Comparison of ENCODE assay signal across 17 cellular contexts in the genomic region with DNA sequence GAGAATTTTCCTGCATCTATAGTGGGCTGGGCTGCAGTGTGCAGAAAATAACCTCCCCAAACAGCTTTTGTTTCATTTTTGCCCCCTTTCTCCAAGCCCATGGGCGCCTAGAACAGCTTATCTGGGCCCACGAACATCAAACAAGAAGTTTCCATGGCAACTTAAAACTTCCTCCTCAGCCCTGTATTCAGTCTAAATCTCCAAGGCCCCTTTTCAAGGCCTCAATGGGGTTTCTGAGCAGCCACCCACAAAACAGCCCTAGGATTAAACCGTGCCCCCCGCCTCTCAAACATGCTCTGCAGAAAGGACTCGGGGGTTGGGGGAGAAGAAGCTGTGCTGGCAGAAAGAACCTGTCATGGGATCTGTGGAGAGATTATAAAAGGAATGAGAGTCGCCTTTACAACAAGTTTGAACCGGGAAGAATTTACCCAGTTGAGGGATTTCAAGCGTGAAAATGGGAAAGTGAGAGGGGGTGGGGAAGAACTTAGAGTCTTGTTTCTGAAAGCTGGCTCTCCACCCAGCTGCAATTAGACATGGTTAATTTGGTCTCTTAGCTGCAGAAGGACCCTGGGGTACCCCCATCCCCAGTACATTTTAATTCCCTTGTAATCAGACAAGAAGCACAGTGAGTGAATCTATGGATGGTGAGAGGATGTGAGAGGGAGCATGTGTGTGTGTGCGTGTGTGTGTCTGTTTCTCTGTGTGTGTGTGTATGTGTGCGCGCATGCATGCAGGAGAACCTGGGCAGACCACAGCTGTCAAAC. TPM values are rescaled to one million over a fixed set of nuclear protein-coding genes. Genes with fewer than 3 reads are reported as not detected.
DNase-seq lines count a peak whose midpoint lies in the region; ATAC-seq, FAIRE-seq and TF ChIP-seq lines count a peak whose summit lies in the region.
"Had no signal": no experiment of that assay in that cellular context is flagged by ENCODE, and none has a peak within 500 bp of the region (broad histone marks: within the 10 kb centered on the region; RNA-seq: fewer than 3 reads in every experiment).

No MANE protein-coding gene starts in this region.

- H4K5ac ChIP-seq in H1 (ENCODE audit: insufficient read length, low read depth, low read length): no peak overlapping the region

- no peak for TF ChIP-seq POLR2A in H1 (IDR thresholded peaks at IDR 0.05; ENCODE audit: control extremely low read depth in 1 of 2, low read depth in 2 of 2, low read length in 2 of 2)

- H3K27ac ChIP-seq in H1 (ENCODE audit: low read depth, low read length) (no peak overlapping the region), neuronal stem cell (replicated peaks; ENCODE audit: low read length) (peak overlapping the region; percentile 97), psoas muscle (no peak overlapping the region), heart right ventricle (peak overlapping the region in 1 of 10 donors; percentile 25)

- no peak overlapping the region for H3K56ac ChIP-seq in H1 (replicated peaks; ENCODE audit: insufficient read length, low read depth, low read length)

- peak overlapping the region; percentile 39 to 45; a peak in 2 of 4 replicates for H3K4me2 ChIP-seq in H1 (ENCODE audit: insufficient read depth in 1 of 2, low read depth in 2 of 2, low read length in 2 of 2)
- H3K4me2 ChIP-seq in neuronal stem cell (ENCODE audit: insufficient read depth, low read length, poor library complexity, severe bottlenecking): peak overlapping the region; percentile 52

- H2BK20ac ChIP-seq in H1 (ENCODE audit: low read length): no peak overlapping the region

- H3K4me3 Mint-ChIP-seq in activated CD4-positive, alpha-beta T cell treated with anti-CD3 and anti-CD28 coated beads, Interleukin-2, amount 10 ng/mL, durations not matched to agents 24 days and 14 days: no peak overlapping the region
- H3K4me3 Mint-ChIP-seq: central memory CD8-positive, alpha-beta T cell; stimulated activated effector memory CD8-positive, alpha-beta T cell treated with anti-CD3 and anti-CD28 coated beads, Interleukin-12 subunit alpha, Interleukin-12 subunit beta, amount 100 ng/mL, for 72 hours had no signal

- H3K36me3 Mint-ChIP-seq in activated CD4-positive, alpha-beta T cell treated with anti-CD3 and anti-CD28 coated beads, Interleukin-2, amount 10 ng/mL, durations not matched to agents 24 days and 14 days (ENCODE audit: low read depth): peaks cover 2% of the 10 kb centered on the region
- H3K36me3 Mint-ChIP-seq: stimulated activated effector memory CD8-positive, alpha-beta T cell treated with anti-CD3 and anti-CD28 coated beads, Interleukin-12 subunit alpha, Interleukin-12 subunit beta, amount 100 ng/mL, for 72 hours had no signal

- peak; percentile 19 for FAIRE-seq in H1 (lab: Jason Lieb, UNC)

- no peaks in the 10 kb centered on the region for H3K79me2 ChIP-seq in H1 (ENCODE audit: control insufficient read depth in 1 of 2, insufficient read depth in 2 of 2, low read length in 2 of 2)

- H3K9me3 Mint-ChIP-seq in activated CD4-positive, alpha-beta T cell treated with anti-CD3 and anti-CD28 coated beads, Interleukin-2, amount 10 ng/mL, durations not matched to agents 24 days and 14 days: peaks cover 4% of the 10 kb centered on the region
- H3K9me3 Mint-ChIP-seq: activated T-helper 2 cell treated with anti-CD3 and anti-CD28 coated beads, Interferon-gamma antibody, Interleukin-2, Interleukin-4, amounts not matched to agents 10 μg/mL and 5 μg/mL and 100 μg/mL, durations not matched to agents 14 hours and 24 hours and 36 hours; central memory CD8-positive, alpha-beta T cell had no signal

- DNase-seq in GM12865 (ENCODE audit: low read depth) (peak; percentile 14), NCI-H2227 (lab: John Stamatoyannopoulos, UW; ENCODE audit: unreplicated experiment) (peak; percentile 43), H1 (ENCODE audit: low read depth in 1 of 2, low spot score in 2 of 2) (peak in 1 of 2 experiments; percentile 62), neuronal stem cell (ENCODE audit: low spot score) (peak; percentile 94), psoas muscle (no peak), heart right ventricle (no peak)
- no peak for DNase-seq in activated CD4-positive, alpha-beta T cell treated with anti-CD3 and anti-CD28 coated beads, Interleukin-2, amount 10 ng/mL, durations not matched to agents 24 days and 14 days
- DNase-seq: activated CD4-positive, alpha-beta T cell treated with anti-CD3 and anti-CD28 coated beads for 1 hour; KG1; left cardiac atrium; NCI-H524; occipital lobe; stimulated activated CD4-positive, alpha-beta T cell treated with anti-CD3 and anti-CD28 coated beads, Interleukin-1b, Interleukin-23, amount 100 ng/mL, for 48 hours had no signal

- peaks cover 7 to 27% (median 23%) of the 10 kb centered on the region in 4 experiments for H3K27me3 ChIP-seq in H1 (replicated peaks in 1 of 4; ENCODE audit: control insufficient read depth in 3 of 4, extremely low read depth in 1 of 4, insufficient read depth in 3 of 4, low read length in 3 of 4)
- peaks cover 0 to 12% (median under 1%) of the 10 kb centered on the region in 3 experiments for H3K27me3 ChIP-seq in neuronal stem cell (ENCODE audit: control insufficient read depth in 3 of 3, insufficient read depth in 3 of 3, low read depth in 1 of 3, low read length in 3 of 3)
- peaks cover 0 to 11% (median 3%) of the 10 kb centered on the region in 3 donors for H3K27me3 ChIP-seq in psoas muscle (ENCODE audit: insufficient read depth in 3 of 3, low read length in 2 of 3)
- H3K27me3 ChIP-seq in heart right ventricle: peaks cover 0 to 16% (median 2%) of the 10 kb centered on the region in 7 donors

- H3K4me1 ChIP-seq in H1 (replicated peaks in 1 of 4; ENCODE audit: control insufficient read depth in 3 of 4, insufficient read depth in 4 of 4, low read length in 3 of 4) (peaks cover 3 to 12% (median 9%) of the 10 kb centered on the region in 4 experiments; a peak in 5 of 7 replicates), neuronal stem cell (ENCODE audit: control insufficient read depth in 2 of 2, insufficient read depth in 1 of 2, low read depth in 1 of 2, low read length in 2 of 2) (peaks cover 33 to 49% of the 10 kb centered on the region in 2 donors), psoas muscle (no peaks in the 10 kb centered on the region), heart right ventricle (peaks cover 10 to 50% (median 37%) of the 10 kb centered on the region in 9 donors)

- CTCF ChIA-PET in H1 (lab: Charles Lee; ENCODE audit: partially characterized antibody): interaction anchor here (0.7 to 40.0 kb wide), 5 partner anchors 13 to 55 kb away, joined by 3 to 994 read pairs (median 5); no protein-coding TSS in a partner anchor

- peaks cover 19% of the 10 kb centered on the region for H3K4me1 Mint-ChIP-seq in activated CD4-positive, alpha-beta T cell treated with anti-CD3 and anti-CD28 coated beads, Interleukin-2, amount 10 ng/mL, durations not matched to agents 24 days and 14 days

- intact Hi-C loops in psoas muscle (cut with DNase I) (no loop called here), heart right ventricle (cut with DNase I) (no loop called here)
- intact Hi-C loops in activated CD4-positive, alpha-beta T cell treated with anti-CD3 and anti-CD28 coated beads, Interleukin-2, amount 10 ng/mL, durations not matched to agents 24 days and 14 days (cut with micrococcal nuclease): no loop called here

- H2AK5ac ChIP-seq in H1 (ENCODE audit: low read depth, low read length): peak overlapping the region; percentile 49; the same call in 1 of the 2 replicates
- no peak overlapping the region for H2AK5ac ChIP-seq in neuronal stem cell (ENCODE audit: low read depth, low read length)

- H2BK5ac ChIP-seq in H1 (ENCODE audit: low read depth, low read length) (no peak overlapping the region), neuronal stem cell (ENCODE audit: low read length) (peak overlapping the region; percentile 7)

- H3K27me3 Mint-ChIP-seq in activated CD4-positive, alpha-beta T cell treated with anti-CD3 and anti-CD28 coated beads, Interleukin-2, amount 10 ng/mL, durations not matched to agents 24 days and 14 days: peaks cover 35% of the 10 kb centered on the region

- WGBS in H1 (ENCODE audit: extremely low coverage in 1 of 2, insufficient coverage in 1 of 2, insufficient read length in 1 of 2, insufficient replicate concordance in 2 of 2, low coverage in 1 of 2, low lambda C conversion rate in 2 of 2, missing lambda C conversion rate in 1 of 2), 2 experiments: 45% methylated on average over 11 of the region's 11 CpGs; no CpG with 5 or more reads in 1 of the 2 experiments
- no CpG with 5 or more reads among the region's 11 CpGs for WGBS in neuronal stem cell (ENCODE audit: extremely low coverage in 2 of 2, insufficient read length in 2 of 2, insufficient replicate concordance in 1 of 2), 2 donors
- 45 to 57% (median 50%) methylated on average over 11 of the region's 11 CpGs for WGBS in psoas muscle, 3 donors
- 78 to 80% methylated on average over 11 of the region's 11 CpGs for WGBS in heart right ventricle, 2 donors

- H2BK15ac ChIP-seq in H1 (ENCODE audit: low read length) (0 out of 2 replicates have a peak overlapping the region, but pooled peaks have one; percentile 23), neuronal stem cell (ENCODE audit: low read length) (no peak overlapping the region)

- H2BK12ac ChIP-seq in H1 (ENCODE audit: low read depth, low read length): peak overlapping the region; percentile 21; the same call in 1 of the 2 replicates
- no peak overlapping the region for H2BK12ac ChIP-seq in neuronal stem cell (ENCODE audit: low read length)

- no peaks in the 10 kb centered on the region for H3K9me3 ChIP-seq in H1 (ENCODE audit: insufficient read depth in 2 of 2, low read depth in 1 of 2, low read length in 1 of 2)
- peaks cover 0 to 3% of the 10 kb centered on the region in 2 donors for H3K9me3 ChIP-seq in neuronal stem cell (replicated peaks in 1 of 2; ENCODE audit: control insufficient read depth in 2 of 2, insufficient read depth in 1 of 2, low read depth in 1 of 2, low read length in 2 of 2)
- no peaks in the 10 kb centered on the region for H3K9me3 ChIP-seq in psoas muscle
- H3K9me3 ChIP-seq in heart right ventricle: no peaks in the 10 kb centered on the region

- no peak overlapping the region for H3K18ac ChIP-seq in H1 (ENCODE audit: extremely low read depth, low read length)
- peak overlapping the region; percentile 92 for H3K18ac ChIP-seq in neuronal stem cell (ENCODE audit: low read length)

- H3K79me1 ChIP-seq in H1 (ENCODE audit: low read depth, low read length) (no peaks in the 10 kb centered on the region), neuronal stem cell (ENCODE audit: low read depth, low read length) (no peaks in the 10 kb centered on the region)

- H3K27ac Mint-ChIP-seq in activated CD4-positive, alpha-beta T cell treated with anti-CD3 and anti-CD28 coated beads, Interleukin-2, amount 10 ng/mL, durations not matched to agents 24 days and 14 days: no peak overlapping the region
- H3K27ac Mint-ChIP-seq: activated T-helper 2 cell treated with anti-CD3 and anti-CD28 coated beads, Interferon-gamma antibody, Interleukin-2, Interleukin-4, amounts not matched to agents 10 μg/mL and 5 μg/mL and 100 μg/mL, durations not matched to agents 14 hours and 24 hours and 36 hours; stimulated activated effector memory CD8-positive, alpha-beta T cell treated with anti-CD3 and anti-CD28 coated beads, Interleukin-12 subunit alpha, Interleukin-12 subunit beta, amount 100 ng/mL, for 72 hours had no signal

- H3K4me3 ChIP-seq in GM12865 (ENCODE audit: low read depth, low read length) (no peak overlapping the region), H1 (ENCODE audit: extremely low read depth in 1 of 4, insufficient read depth in 2 of 4, low read depth in 3 of 4, low read length in 4 of 4) (peak overlapping the region in 2 of 4 experiments; percentile 15 to 24; a peak in 3 of 8 replicates), neuronal stem cell (ENCODE audit: low read length in 2 of 2) (no peak overlapping the region), psoas muscle (no peak overlapping the region), heart right ventricle (no peak overlapping the region)

- H4K20me1 ChIP-seq in H1 (replicated peaks in 1 of 2; ENCODE audit: control insufficient read depth in 1 of 2, insufficient read depth in 2 of 2, low read length in 2 of 2): peaks cover 0 to 2% of the 10 kb centered on the region in 2 experiments

- H3K9ac ChIP-seq in H1 (replicated peaks in 1 of 4; ENCODE audit: extremely low read depth in 1 of 4, low read depth in 3 of 4, low read length in 3 of 4): no peak overlapping the region
- peak overlapping the region; percentile 78 for H3K9ac ChIP-seq in neuronal stem cell (ENCODE audit: low read depth, low read length, poor library complexity)

- no peak overlapping the region for H2AFZ ChIP-seq in H1 (ENCODE audit: low read length)
- H2AFZ ChIP-seq in neuronal stem cell (ENCODE audit: low read length): peak overlapping the region; percentile 21

- TF ChIP-seq CTCF in GM12865 (IDR thresholded peaks at IDR 0.05; ENCODE audit: insufficient read depth, low read depth, low read length, missing control alignments) (no peak), H1 (IDR thresholded peaks at IDR 0.05; ENCODE audit: control extremely low read depth in 1 of 3, insufficient read depth in 1 of 3, low read depth in 1 of 3, low read length in 3 of 3) (no peak), psoas muscle (IDR thresholded peaks at IDR 0.05) (no peak), heart right ventricle (IDR thresholded peaks at IDR 0.05) (no peak)

- ATAC-seq in GM21360 (IDR thresholded peaks at IDR 0.05; ENCODE audit: unreplicated experiment): no peak
- no peak for ATAC-seq in psoas muscle
- ATAC-seq in heart right ventricle: no peak
- ATAC-seq: left cardiac atrium; stimulated activated effector memory CD8-positive, alpha-beta T cell treated with anti-CD3 and anti-CD28 coated beads, Interleukin-12 subunit alpha, Interleukin-12 subunit beta, amount 100 ng/mL, for 72 hours had no signal

- no peak overlapping the region for H3K4ac ChIP-seq in H1 (replicated peaks; ENCODE audit: insufficient read length, low read depth, low read length)
- H3K4ac ChIP-seq in neuronal stem cell (ENCODE audit: low read length): no peak overlapping the region

- H3K23me2 ChIP-seq in H1 (ENCODE audit: low read depth, low read length): no peaks in the 10 kb centered on the region

- POLR2A ChIA-PET in H1 (lab: Charles Lee; ENCODE audit: partially characterized antibody): interaction anchor here (1.0 to 1.4 kb wide), 2 partner anchors 12 to 35 kb away, joined by 3 to 4 read pairs; no protein-coding TSS in a partner anchor

- peak overlapping the region; percentile 63 for H4K91ac ChIP-seq in H1 (replicated peaks; ENCODE audit: insufficient read length, low read length)
- H4K91ac ChIP-seq in neuronal stem cell (ENCODE audit: low read depth, low read length, poor library complexity): no peak overlapping the region

- no peak overlapping the region for H3K23ac ChIP-seq in H1 (ENCODE audit: insufficient read length)
- H3K23ac ChIP-seq in neuronal stem cell (ENCODE audit: low read depth, low read length, poor library complexity): no peak overlapping the region

- H3K14ac ChIP-seq in H1 (ENCODE audit: insufficient read length) (no peak overlapping the region), neuronal stem cell (ENCODE audit: low read length) (no peak overlapping the region)

- TF ChIP-seq EP300 in H1 (IDR thresholded peaks at IDR 0.05; ENCODE audit: borderline replicate concordance in 1 of 2, low read depth in 2 of 2, low read length in 2 of 2): no peak

- H4K8ac ChIP-seq in H1 (ENCODE audit: extremely low read depth, insufficient read depth, low read length): no peak overlapping the region
- H4K8ac ChIP-seq in neuronal stem cell (ENCODE audit: low read depth, low read length): no peak overlapping the region

- no peak for TF ChIP-seq RAD21 in H1 (IDR thresholded peaks at IDR 0.05 in 1 of 2, conservative IDR thresholded peaks at IDR 0.05 in 1 of 2; ENCODE audit: low read depth in 2 of 2, low read length in 2 of 2)

- H2BK120ac ChIP-seq in H1 (replicated peaks; ENCODE audit: low read depth, low read length) (no peak overlapping the region), neuronal stem cell (ENCODE audit: low read depth, low read length) (no peak overlapping the region)

- no peaks in the 10 kb centered on the region for H3K36me3 ChIP-seq in H1 (ENCODE audit: control insufficient read depth in 2 of 4, insufficient read depth in 4 of 4, low read length in 3 of 4)
- no peaks in the 10 kb centered on the region for H3K36me3 ChIP-seq in neuronal stem cell (replicated peaks in 1 of 2; ENCODE audit: control insufficient read depth in 2 of 2, insufficient read depth in 2 of 2, low read length in 2 of 2)
- H3K36me3 ChIP-seq in psoas muscle (ENCODE audit: insufficient read depth in 1 of 2, low read depth in 1 of 2): no peaks in the 10 kb centered on the region
- no peaks in the 10 kb centered on the region for H3K36me3 ChIP-seq in heart right ventricle

RNA-seq across cellular contexts. Expression of gene FAM107A, which starts 4.3 kb away (rescaled TPM):
- 0.57 and 0.65 TPM in 2 replicates for total RNA-seq in H1 (2021; fragmentation: NEBNext Ultra II Directional; extraction: Animal tissue kit (Norgen Biotek cat#: 25700))
- polyA plus RNA-seq in H1 (2011; rRNA removed): 0.51 and 1.1 TPM in 2 replicates
- 0.83 TPM for polyA plus RNA-seq in H1 (2011; cell fraction: cytosol; rRNA removed)
- 0.61 TPM for polyA plus RNA-seq in H1 (2011; cell fraction: nucleus; rRNA removed)
- 0.16 to 0.23 TPM (median 0.22 TPM) in 4 replicates for polyA plus RNA-seq in H1 (2012, experiment 1 of 2)
- polyA plus RNA-seq in H1 (2012, experiment 2 of 2): 0.33 TPM
- polyA plus RNA-seq in H1 (2013, experiment 1 of 2): 0.53 TPM
- polyA plus RNA-seq in H1 (2013, experiment 2 of 2): 0.50 TPM
- 0.05 and 0.60 TPM in 2 replicates for polyA minus RNA-seq in H1 (2011; rRNA and poly(A)+ RNA removed)
- 1.0 TPM for polyA minus RNA-seq in H1 (2011; cell fraction: cytosol; rRNA and poly(A)+ RNA removed)
- 0.40 TPM for polyA minus RNA-seq in H1 (2011; cell fraction: nucleus; rRNA and poly(A)+ RNA removed)
- 2.1 TPM for polyA plus RNA-seq in neuronal stem cell (2013, experiment 1 of 2)
- polyA plus RNA-seq in neuronal stem cell (2013, experiment 2 of 2): 2.0 TPM
- total RNA-seq in psoas muscle: 10 to 100 TPM; 10.8 to 19.0 (median 17.8) TPM
- polyA plus RNA-seq in psoas muscle: 10 to 100 TPM; 16.5 to 24.0 (median 22.6) TPM
- 100 to 1,000 TPM in 1 of 10 donors, 10 to 100 TPM in 9; 18.3 to 149 (median 54.3) TPM for total RNA-seq in heart right ventricle
- polyA plus RNA-seq in heart right ventricle: 10 to 100 TPM; 47.7 to 63.4 TPM
- not detected in 2 replicates for total RNA-seq in activated CD4-positive, alpha-beta T cell treated with anti-CD3 and anti-CD28 coated beads, Interleukin-2, amount 10 ng/mL, durations not matched to agents 24 days and 14 days
- total RNA-seq: activated T-helper 2 cell treated with anti-CD3 and anti-CD28 coated beads, Interferon-gamma antibody, Interleukin-2, Interleukin-4, amounts not matched to agents 10 μg/mL and 5 μg/mL and 100 μg/mL, durations not matched to agents 14 hours and 24 hours and 36 hours had no signal

RNA-seq across cellular contexts. Expression of gene ACOX2, which starts 44.5 kb away (rescaled TPM):
- total RNA-seq in H1 (2021; fragmentation: NEBNext Ultra II Directional; extraction: Animal tissue kit (Norgen Biotek cat#: 25700)): 3.1 and 3.2 TPM in 2 replicates
- polyA plus RNA-seq in H1 (2011; rRNA removed): 7.3 and 9.2 TPM in 2 replicates
- 4.7 TPM for polyA plus RNA-seq in H1 (2011; cell fraction: cytosol; rRNA removed)
- 5.0 TPM for polyA plus RNA-seq in H1 (2011; cell fraction: nucleus; rRNA removed)
- polyA plus RNA-seq in H1 (2012, experiment 1 of 2): 2.3 to 4.8 TPM (median 4.1 TPM) in 4 replicates
- 4.8 TPM for polyA plus RNA-seq in H1 (2012, experiment 2 of 2)
- polyA plus RNA-seq in H1 (2013, experiment 1 of 2): 3.9 TPM
- 3.5 TPM for polyA plus RNA-seq in H1 (2013, experiment 2 of 2)
- 7.2 and 8.5 TPM in 2 replicates for polyA minus RNA-seq in H1 (2011; rRNA and poly(A)+ RNA removed)
- 1.5 TPM for polyA minus RNA-seq in H1 (2011; cell fraction: cytosol; rRNA and poly(A)+ RNA removed)
- 2.5 TPM for polyA minus RNA-seq in H1 (2011; cell fraction: nucleus; rRNA and poly(A)+ RNA removed)
- polyA plus RNA-seq in neuronal stem cell (2013, experiment 1 of 2): 6.1 TPM
- 5.8 TPM for polyA plus RNA-seq in neuronal stem cell (2013, experiment 2 of 2)
- total RNA-seq in psoas muscle: 10 to 100 TPM in 2 of 4 donors, 1 to 10 TPM in 2; 1.8 to 18.1 (median 8.7) TPM
- polyA plus RNA-seq in psoas muscle: 1 to 10 TPM; 2.2 to 4.4 (median 2.4) TPM
- total RNA-seq in heart right ventricle: 10 to 100 TPM; 30.1 to 46.4 (median 34.9) TPM
- 10 to 100 TPM in 1 of 2 donors, 1 to 10 TPM in 1; 7.6 to 64.9 TPM for polyA plus RNA-seq in heart right ventricle
- not detected in 2 replicates for total RNA-seq in activated CD4-positive, alpha-beta T cell treated with anti-CD3 and anti-CD28 coated beads, Interleukin-2, amount 10 ng/mL, durations not matched to agents 24 days and 14 days
- total RNA-seq: activated T-helper 2 cell treated with anti-CD3 and anti-CD28 coated beads, Interferon-gamma antibody, Interleukin-2, Interleukin-4, amounts not matched to agents 10 μg/mL and 5 μg/mL and 100 μg/mL, durations not matched to agents 14 hours and 24 hours and 36 hours had no signal

Comparison
In these comparisons a context has a peak if more than half of its experiments do, and no peak if none do; other contexts are left out.
1. DNase-seq: peak in GM12865 (single experiment), NCI-H2227 (single experiment) and neuronal stem cell (single experiment); none in psoas muscle (0 of 2), heart right ventricle (0 of 2) and activated CD4-positive, alpha-beta T cell treated with anti-CD3 and anti-CD28 coated beads, Interleukin-2, amount 10 ng/mL, durations not matched to agents 24 days and 14 days (single experiment).